In genomic region chr3:49020335-49021212, GRCh38 we compare ENCODE assay signal across 1 cellular context.
A peak's percentile ranks its signal among the peaks of the same experiment; 100 is the strongest.
TF ChIP-seq lines count a peak whose summit lies in the region.

No MANE protein-coding gene starts in this region.

TF ChIP-seq in K562, 482 proteins besides CTCF, POLR2A, EP300 and RAD21 (continues in another document):
- TF ChIP-seq ZNF395 (CRISPR knock-in tag; IDR thresholded peaks at IDR 0.05), result 0 out of 2 replicates have a peak, but pooled peaks have one; percentile 22
- TF ChIP-seq SAFB (IDR thresholded peaks at IDR 0.05; ENCODE audit: borderline replicate concordance, low read depth, low read length), result peak; percentile 73; the same call in 1 of the 2 replicates
- TF ChIP-seq THRAP3 (IDR thresholded peaks at IDR 0.05; ENCODE audit: borderline replicate concordance), result no peak
- no peak for TF ChIP-seq ZC3H8 (IDR thresholded peaks at IDR 0.05)
- TF ChIP-seq ZNF740 (CRISPR knock-in tag; IDR thresholded peaks at IDR 0.05), result peak; percentile 23; the same call in 1 of the 2 replicates
- TF ChIP-seq ZNF740 (tag; IDR thresholded peaks at IDR 0.05), result no peak
- TF ChIP-seq KDM5B (IDR thresholded peaks at IDR 0.05; ENCODE audit: insufficient replicate concordance, low read depth, low read length), result peak; percentile 73
- no peak for TF ChIP-seq FIP1L1 (IDR thresholded peaks at IDR 0.05; ENCODE audit: low read depth, low read length, poor library complexity, severe bottlenecking)
- TF ChIP-seq PRPF4 (IDR thresholded peaks at IDR 0.05; ENCODE audit: insufficient read depth, low read depth, low read length, poor library complexity, severe bottlenecking), result peak; percentile 57
- TF ChIP-seq PRDM10 (IDR thresholded peaks at IDR 0.05; ENCODE audit: partially characterized antibody), result peak; percentile 94
- TF ChIP-seq TGIF2 (CRISPR knock-in tag; IDR thresholded peaks at IDR 0.05), result 0 out of 2 replicates have a peak, but pooled peaks have one; percentile 75
- TF ChIP-seq EGR1 (conservative IDR thresholded peaks at IDR 0.05), result peak; percentile 31; the same call in 1 of the 2 replicates
- TF ChIP-seq OTX1 (CRISPR knock-in tag; IDR thresholded peaks at IDR 0.05), result 0 out of 2 replicates have a peak, but pooled peaks have one; percentile 20
- peak; percentile 23; the same call in 1 of the 2 replicates for TF ChIP-seq ZSCAN29 (IDR thresholded peaks at IDR 0.05)
- TF ChIP-seq VEZF1 (CRISPR knock-in tag; IDR thresholded peaks at IDR 0.05), result peak; percentile 22; the same call in 1 of the 2 replicates
- no peak for TF ChIP-seq ATF1 (CRISPR knock-in tag; IDR thresholded peaks at IDR 0.05)
- peak; percentile 13; the same call in 1 of the 2 replicates for TF ChIP-seq ATF1 (tag; IDR thresholded peaks at IDR 0.05)
- TF ChIP-seq HMGXB4 (CRISPR knock-in tag; IDR thresholded peaks at IDR 0.05), result no peak; the same call in 1 of the 2 replicates
- TF ChIP-seq NR1H2 (CRISPR knock-in tag; IDR thresholded peaks at IDR 0.05), result peak; percentile 43; the same call in 1 of the 2 replicates
- TF ChIP-seq E2F3 (CRISPR knock-in tag; IDR thresholded peaks at IDR 0.05), result 0 out of 2 replicates have a peak, but pooled peaks have one; percentile 36
- 0 out of 2 replicates have a peak, but pooled peaks have one; percentile 39 for TF ChIP-seq IRF1 (CRISPR knock-in tag; IDR thresholded peaks at IDR 0.05; ENCODE audit: borderline replicate concordance)
- 0 out of 2 replicates have a peak, but pooled peaks have one; percentile 25 for TF ChIP-seq MTA3 (IDR thresholded peaks at IDR 0.05; ENCODE audit: borderline replicate concordance)
- no peak for TF ChIP-seq MCM7 (IDR thresholded peaks at IDR 0.05)
- peak; percentile 20 for TF ChIP-seq HMGN3 (IDR thresholded peaks at IDR 0.05; ENCODE audit: borderline replicate concordance, extremely low read depth, insufficient read length, low read depth, low read length)
- TF ChIP-seq IFI16 (CRISPR knock-in tag; IDR thresholded peaks at IDR 0.05), result no peak
- TF ChIP-seq ARID4B (CRISPR knock-in tag; IDR thresholded peaks at IDR 0.05), result 0 out of 2 replicates have a peak, but pooled peaks have one; percentile 46
- peak; percentile 11 for TF ChIP-seq TBP (optimal IDR thresholded peaks at IDR 0.05; ENCODE audit: low read depth, low read length)
- peak; percentile 23 for TF ChIP-seq RBBP5 (IDR thresholded peaks at IDR 0.05; ENCODE audit: borderline replicate concordance, insufficient read depth, low read length, poor library complexity, severe bottlenecking)
- peak in 2 of 3 experiments; percentile 32 to 38 for TF ChIP-seq YY1 (IDR thresholded peaks at IDR 0.05; ENCODE audit: borderline replicate concordance in 1 of 3, control insufficient read depth in 1 of 3, extremely low read depth in 1 of 3, insufficient read depth in 3 of 3, insufficient read length in 1 of 3, insufficient replicate concordance in 2 of 3, low read depth in 1 of 3, low read length in 2 of 3)
- 0 out of 4 replicates have a peak, but pooled peaks of 1 of the 2 experiments have one; percentile 20 for TF ChIP-seq FOXK2 (conservative IDR thresholded peaks at IDR 0.05 in 1 of 2, IDR thresholded peaks at IDR 0.05 in 1 of 2; ENCODE audit: low read depth in 2 of 2)
- TF ChIP-seq SIN3A (IDR thresholded peaks at IDR 0.05; ENCODE audit: borderline replicate concordance in 2 of 2, control insufficient read depth in 1 of 2, low read depth in 2 of 2, low read length in 2 of 2), result peak in 1 of 2 experiments; percentile 53; a peak in 1 of 4 replicates
- TF ChIP-seq CHD1 (IDR thresholded peaks at IDR 0.05; ENCODE audit: low read length), result peak; percentile 83
- 0 out of 2 replicates have a peak, but pooled peaks have one; percentile 36 for TF ChIP-seq FOXO4 (CRISPR knock-in tag; IDR thresholded peaks at IDR 0.05)
- no peak for TF ChIP-seq CEBPZ (IDR thresholded peaks at IDR 0.05; ENCODE audit: borderline replicate concordance, low read depth, low read length)
- peak in 1 of 2 experiments; percentile 31; a peak in 1 of 4 replicates for TF ChIP-seq MAZ (CRISPR knock-in tag; conservative IDR thresholded peaks at IDR 0.05 in 1 of 2, IDR thresholded peaks at IDR 0.05 in 1 of 2)
- TF ChIP-seq SPI1 (IDR thresholded peaks at IDR 0.05; ENCODE audit: borderline replicate concordance, low read depth, low read length), result 0 out of 2 replicates have a peak, but pooled peaks have one; percentile 21
- TF ChIP-seq BRD4 (IDR thresholded peaks at IDR 0.05), result no peak
